Comparison of ENCODE assay signal across 23 cellular contexts in the genomic region with DNA sequence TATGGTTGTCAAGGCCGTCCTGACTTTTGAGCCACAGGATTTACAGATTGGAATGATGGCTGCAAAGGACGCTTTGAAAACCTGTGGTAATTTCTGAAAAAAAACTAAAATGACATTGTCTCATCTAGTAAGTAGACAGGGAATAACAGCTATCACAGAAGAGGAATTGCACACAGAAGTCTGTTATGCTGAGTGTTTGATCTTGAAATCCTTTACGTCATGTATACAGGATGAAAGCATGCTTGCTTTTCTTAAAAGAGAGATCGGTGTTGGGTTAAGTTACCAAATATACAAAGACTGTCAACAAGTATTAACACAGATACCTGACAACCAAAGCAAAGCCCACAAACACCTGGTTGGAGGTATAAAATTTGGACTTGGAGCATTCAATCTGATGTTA.
"Had no signal": no experiment of that assay in that cellular context is flagged by ENCODE, and none has a peak within 500 bp of the region (broad histone marks: within the 10 kb centered on the region; RNA-seq: fewer than 3 reads in every experiment).

No MANE protein-coding gene starts in this region.

- H2AFZ ChIP-seq: hepatocyte had no signal

- H3K4me3 ChIP-seq: colonic mucosa, esophagus muscularis mucosa, gastroesophageal sphincter, heart left ventricle, hepatocyte, left lung, lower lobe of right lung had no signal

- H3K4me2 ChIP-seq: hepatocyte had no signal

- H3K27me3 ChIP-seq: colonic mucosa, esophagus muscularis mucosa, foreskin keratinocyte, gastroesophageal sphincter, heart left ventricle, hepatocyte, left lung had no signal

- H3K4me3 Mint-ChIP-seq: dendritic cell treated with granulocyte-macrophage colony-stimulating factor and Interleukin-4, amounts not matched to agents 40 ng/mL and 50 ng/mL, for 4 days; effector memory CD8-positive, alpha-beta T cell; endodermal cell; immature natural killer cell; naive thymus-derived CD4-positive, alpha-beta T cell had no signal

- ATAC-seq: effector memory CD8-positive, alpha-beta T cell; foreskin keratinocyte; gastroesophageal sphincter; heart left ventricle; left cardiac atrium; left lung; left ventricle myocardium superior; lower lobe of right lung had no signal

- H3K36me3 ChIP-seq: colonic mucosa, esophagus muscularis mucosa, gastroesophageal sphincter, heart left ventricle, left lung, lower lobe of right lung had no signal

- FAIRE-seq: endometrium, frontal cortex had no signal

- H3K27me3 Mint-ChIP-seq: dendritic cell treated with granulocyte-macrophage colony-stimulating factor and Interleukin-4, amounts not matched to agents 40 ng/mL and 50 ng/mL, for 4 days; effector memory CD8-positive, alpha-beta T cell; naive thymus-derived CD4-positive, alpha-beta T cell had no signal

- DNase-seq: colonic mucosa; cortex of kidney; effector CD8-positive, alpha-beta T cell; effector memory CD8-positive, alpha-beta T cell; endodermal cell; foreskin keratinocyte; heart left ventricle; hypothalamus; immature natural killer cell; islet precursor cell; left cardiac atrium; left lung; left ventricle myocardium superior; lower lobe of right lung; mesendoderm; midbrain; naive thymus-derived CD4-positive, alpha-beta T cell had no signal

- H3K27ac ChIP-seq: colonic mucosa, esophagus muscularis mucosa, foreskin keratinocyte, gastroesophageal sphincter, heart left ventricle, hepatocyte, left lung, lower lobe of right lung had no signal

- H3K9me3 ChIP-seq: colonic mucosa, esophagus muscularis mucosa, gastroesophageal sphincter, heart left ventricle, left lung, lower lobe of right lung had no signal

- H3K9me3 Mint-ChIP-seq: dendritic cell treated with granulocyte-macrophage colony-stimulating factor and Interleukin-4, amounts not matched to agents 40 ng/mL and 50 ng/mL, for 4 days; effector memory CD8-positive, alpha-beta T cell; endodermal cell; immature natural killer cell; naive thymus-derived CD4-positive, alpha-beta T cell had no signal

- H3K27ac Mint-ChIP-seq: dendritic cell treated with granulocyte-macrophage colony-stimulating factor and Interleukin-4, amounts not matched to agents 40 ng/mL and 50 ng/mL, for 4 days; effector memory CD8-positive, alpha-beta T cell; endodermal cell; immature natural killer cell; naive thymus-derived CD4-positive, alpha-beta T cell had no signal

- H3K79me2 ChIP-seq: hepatocyte had no signal

- H3K4me1 ChIP-seq: colonic mucosa, esophagus muscularis mucosa, gastroesophageal sphincter, heart left ventricle, left lung, lower lobe of right lung had no signal

- H3K4me1 Mint-ChIP-seq: endodermal cell, immature natural killer cell had no signal

- H3K36me3 Mint-ChIP-seq: immature natural killer cell; naive thymus-derived CD4-positive, alpha-beta T cell had no signal
